Comparison of ENCODE assay signal across 22 cellular contexts in the genomic region with DNA sequence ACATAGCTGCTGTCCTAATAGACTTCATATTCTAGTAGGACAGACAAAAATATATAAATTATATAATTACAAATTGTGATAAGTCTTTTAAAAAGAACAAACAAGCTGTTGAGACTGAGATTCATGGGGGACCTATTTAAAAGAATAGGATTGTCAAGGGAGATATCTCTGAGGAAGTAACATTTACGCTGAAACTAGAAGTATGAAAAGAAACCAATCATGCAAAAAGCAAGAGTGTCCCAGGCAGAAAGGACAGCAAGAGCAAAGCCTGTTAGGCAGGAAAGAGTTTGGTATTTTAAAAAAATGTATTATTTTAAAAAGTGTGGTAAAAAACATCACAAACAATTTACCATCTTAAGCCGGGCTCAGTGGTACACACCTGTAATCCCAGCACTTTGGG.
"Had no signal": no experiment of that assay in that cellular context is flagged by ENCODE, and none has a peak within 500 bp of the region (broad histone marks: within the 10 kb centered on the region; RNA-seq: fewer than 3 reads in every experiment).

No MANE protein-coding gene starts in this region.

- H3K36me3 Mint-ChIP-seq: activated CD4-positive, alpha-beta memory T cell treated with anti-CD3 and anti-CD28 coated beads for 36 hours had no signal

- H3K4me3 Mint-ChIP-seq: activated CD4-positive, alpha-beta memory T cell treated with anti-CD3 and anti-CD28 coated beads for 36 hours; activated CD4-positive, alpha-beta T cell treated with anti-CD3 and anti-CD28 coated beads, Interleukin-2, amount 10 ng/mL, durations not matched to agents 24 days and 14 days had no signal

- FAIRE-seq: endothelial cell of umbilical vein, keratinocyte, urothelium cell line had no signal

- H3K27ac Mint-ChIP-seq: activated CD4-positive, alpha-beta memory T cell treated with anti-CD3 and anti-CD28 coated beads for 36 hours; activated CD4-positive, alpha-beta T cell treated with anti-CD3 and anti-CD28 coated beads, Interleukin-2, amount 10 ng/mL, durations not matched to agents 24 days and 14 days had no signal

- H3K9me3 Mint-ChIP-seq: activated CD4-positive, alpha-beta memory T cell treated with anti-CD3 and anti-CD28 coated beads for 36 hours; activated CD4-positive, alpha-beta T cell treated with anti-CD3 and anti-CD28 coated beads, Interleukin-2, amount 10 ng/mL, durations not matched to agents 24 days and 14 days had no signal

- ATAC-seq: activated CD4-positive, CD25-positive, alpha-beta regulatory T cell treated with anti-CD3 and anti-CD28 coated beads, Interleukin-2, amount 50 U/mL, for 24 hours; gastroesophageal sphincter; left cardiac atrium; left ventricle myocardium superior; psoas muscle; stimulated activated naive CD8-positive, alpha-beta T cell treated with anti-CD3 and anti-CD28 coated beads, Interleukin-15, Interleukin-2, amounts not matched to agents 100 U/mL and 50 U/mL, for 24 hours had no signal

- DNase-seq: activated CD4-positive, alpha-beta memory T cell treated with anti-CD3 and anti-CD28 coated beads for 36 hours; activated CD4-positive, alpha-beta T cell treated with anti-CD3 and anti-CD28 coated beads, Interleukin-2, amount 10 ng/mL, durations not matched to agents 24 days and 14 days; activated CD8-positive, alpha-beta memory T cell treated with anti-CD3 and anti-CD28 coated beads, Interleukin-2, amount 50 U/mL, for 4 hours; activated gamma-delta T cell treated with Interleukin-2 at 50 U/mL for 16 hours; activated naive CD4-positive, alpha-beta T cell treated with anti-CD3 and anti-CD28 coated beads, Interleukin-2, amount 50 U/mL, for 16 hours; activated T-cell treated with anti-CD3 and anti-CD28 coated beads, Interleukin-2, amount 50 U/mL, for 1 hour; amygdala; caudate nucleus; left cardiac atrium; left ventricle myocardium superior; occipital lobe; psoas muscle; stimulated activated CD4-positive, alpha-beta T cell treated with anti-CD3 and anti-CD28 coated beads, Interleukin-1b, Interleukin-23, amount 100 ng/mL, for 48 hours; stimulated activated naive CD8-positive, alpha-beta T cell treated with anti-CD3 and anti-CD28 coated beads, Interleukin-15, Interleukin-2, amounts not matched to agents 100 U/mL and 50 U/mL, for 24 hours; T-helper 9 cell; trophoblast cell; WERI-Rb-1 had no signal
